ENCODE assay signal across 1 cellular context in genomic region chr14:103543140-103543539, GRCh38.
TF ChIP-seq lines count a peak whose summit lies in the region.

No MANE protein-coding gene starts in this region.

TF ChIP-seq in SK-N-SH treated with all-trans-retinoic acid at 6 μM for 48 hours, 23 proteins besides CTCF, POLR2A, EP300 and RAD21 (continued from another document):
- no peak for TF ChIP-seq PATZ1 (CRISPR knock-in tag; IDR thresholded peaks at IDR 0.05; ENCODE audit: borderline replicate concordance)
- TF ChIP-seq PPARA (CRISPR knock-in tag; IDR thresholded peaks at IDR 0.05; ENCODE audit: borderline replicate concordance): no peak
- TF ChIP-seq SNAI2 (CRISPR knock-in tag; IDR thresholded peaks at IDR 0.05): no peak
- TF ChIP-seq CSDC2 (CRISPR knock-in tag; IDR thresholded peaks at IDR 0.05): no peak
- no peak for TF ChIP-seq RARB (CRISPR knock-in tag; IDR thresholded peaks at IDR 0.05)
- TF ChIP-seq ISL1 (CRISPR knock-in tag; IDR thresholded peaks at IDR 0.05): no peak
- TF ChIP-seq POU6F1 (CRISPR knock-in tag; IDR thresholded peaks at IDR 0.05; ENCODE audit: borderline replicate concordance, low read depth): no peak
- TF ChIP-seq ZFP3 (CRISPR knock-in tag; IDR thresholded peaks at IDR 0.05): no peak
- no peak for TF ChIP-seq ZFP30 (CRISPR knock-in tag; IDR thresholded peaks at IDR 0.05)
- no peak for TF ChIP-seq CREB5 (CRISPR knock-in tag; IDR thresholded peaks at IDR 0.05; ENCODE audit: low read depth)
- no peak for TF ChIP-seq CSRNP3 (CRISPR knock-in tag; IDR thresholded peaks at IDR 0.05)
